ENCODE assay signal across 17 cellular contexts in genomic region chr10:11297136-11297535, GRCh38.
DNase-seq lines count a peak whose midpoint lies in the region; ATAC-seq and TF ChIP-seq lines count a peak whose summit lies in the region.
"Had no signal": no experiment of that assay in that cellular context is flagged by ENCODE, and none has a peak within 500 bp of the region (broad histone marks: within the 10 kb centered on the region; RNA-seq: fewer than 3 reads in every experiment).

No MANE protein-coding gene starts in this region.

- H3K9me3 Mint-ChIP-seq in stimulated activated naive CD8-positive, alpha-beta T cell treated with anti-CD3 and anti-CD28 coated beads, Interleukin-15, Interleukin-2, amounts not matched to agents 100 ng/mL and 50 ng/mL, for 24 hours: no peaks in the 10 kb centered on the region
- no peaks in the 10 kb centered on the region for H3K9me3 Mint-ChIP-seq in activated T-helper 1 cell treated with anti-CD3 and anti-CD28 coated beads, Interleukin-12 subunit alpha, Interleukin-12 subunit beta, Interleukin-2, Interleukin-4 antibody, amounts not matched to agents 30 ng/mL and 10 ng/mL and 1 ng/mL, durations not matched to agents 14 hours and 24 hours and 36 hours
- H3K9me3 Mint-ChIP-seq in naive B cell: peaks cover 0 to 1% (median 0%) of the 10 kb centered on the region in 7 donors
- H3K9me3 Mint-ChIP-seq: WTC11 had no signal

- intact Hi-C loops in activated T-helper 1 cell treated with anti-CD3 and anti-CD28 coated beads, Interleukin-12 subunit alpha, Interleukin-12 subunit beta, Interleukin-2, Interleukin-4 antibody, amounts not matched to agents 30 ng/mL and 10 ng/mL and 1 ng/mL, durations not matched to agents 14 hours and 24 hours and 36 hours (cut with micrococcal nuclease): no loop called here
- intact Hi-C loops in sciatic nerve (cut with DNase I): no loop called here

- TF ChIP-seq CTCF in foreskin fibroblast (IDR thresholded peaks at IDR 0.05; ENCODE audit: low read depth, low read length): no peak

- H3K36me3 Mint-ChIP-seq in stimulated activated naive CD8-positive, alpha-beta T cell treated with anti-CD3 and anti-CD28 coated beads, Interleukin-15, Interleukin-2, amounts not matched to agents 100 ng/mL and 50 ng/mL, for 24 hours (ENCODE audit: low read depth): peaks cover 87% of the 10 kb centered on the region
- H3K36me3 Mint-ChIP-seq in activated T-helper 1 cell treated with anti-CD3 and anti-CD28 coated beads, Interleukin-12 subunit alpha, Interleukin-12 subunit beta, Interleukin-2, Interleukin-4 antibody, amounts not matched to agents 30 ng/mL and 10 ng/mL and 1 ng/mL, durations not matched to agents 14 hours and 24 hours and 36 hours (ENCODE audit: low read depth): peaks cover 68% of the 10 kb centered on the region
- H3K36me3 Mint-ChIP-seq in naive B cell: peaks cover 41 to 47% of the 10 kb centered on the region in 2 donors
- H3K36me3 Mint-ChIP-seq: WTC11 had no signal

- H3K4me3 Mint-ChIP-seq in stimulated activated naive CD8-positive, alpha-beta T cell treated with anti-CD3 and anti-CD28 coated beads, Interleukin-15, Interleukin-2, amounts not matched to agents 100 ng/mL and 50 ng/mL, for 24 hours: no peak overlapping the region
- no peak overlapping the region for H3K4me3 Mint-ChIP-seq in activated T-helper 1 cell treated with anti-CD3 and anti-CD28 coated beads, Interleukin-12 subunit alpha, Interleukin-12 subunit beta, Interleukin-2, Interleukin-4 antibody, amounts not matched to agents 30 ng/mL and 10 ng/mL and 1 ng/mL, durations not matched to agents 14 hours and 24 hours and 36 hours
- H3K4me3 Mint-ChIP-seq in naive B cell: peak overlapping the region in 1 of 8 donors; percentile 1
- H3K4me3 Mint-ChIP-seq: mesothelial cell of epicardium, WTC11 had no signal

- DNase-seq in stimulated activated naive CD8-positive, alpha-beta T cell treated with anti-CD3 and anti-CD28 coated beads, Interleukin-15, Interleukin-2, amounts not matched to agents 100 U/mL and 50 U/mL, for 24 hours: no peak
- no peak for DNase-seq in activated T-helper 1 cell treated with anti-CD3 and anti-CD28 coated beads, Interleukin-12 subunit alpha, Interleukin-12 subunit beta, Interleukin-2, Interleukin-4 antibody, amounts not matched to agents 30 ng/mL and 10 ng/mL and 1 ng/mL, durations not matched to agents 14 hours and 24 hours and 36 hours (ENCODE audit: low spot score)
- DNase-seq in naive B cell: no peak
- no peak for DNase-seq in sciatic nerve (ENCODE audit: low spot score)
- no peak for DNase-seq in iPS-NIHi11 (ENCODE audit: low spot score)
- DNase-seq in foreskin fibroblast: no peak
- DNase-seq: Caco-2, EL, KG1, left colon, NCI-H187 treated with DMSO at 0.1 percent for 48 hours, NCI-H345, PC-3, tibial artery had no signal

- H3K4me1 Mint-ChIP-seq in stimulated activated naive CD8-positive, alpha-beta T cell treated with anti-CD3 and anti-CD28 coated beads, Interleukin-15, Interleukin-2, amounts not matched to agents 100 ng/mL and 50 ng/mL, for 24 hours (ENCODE audit: low read depth): peaks cover 27% of the 10 kb centered on the region
- peaks cover 9% of the 10 kb centered on the region for H3K4me1 Mint-ChIP-seq in activated T-helper 1 cell treated with anti-CD3 and anti-CD28 coated beads, Interleukin-12 subunit alpha, Interleukin-12 subunit beta, Interleukin-2, Interleukin-4 antibody, amounts not matched to agents 30 ng/mL and 10 ng/mL and 1 ng/mL, durations not matched to agents 14 hours and 24 hours and 36 hours (ENCODE audit: low read depth)
- H3K4me1 Mint-ChIP-seq in naive B cell: peaks cover 5 to 22% (median 20%) of the 10 kb centered on the region in 3 donors

- H3K27me3 Mint-ChIP-seq in stimulated activated naive CD8-positive, alpha-beta T cell treated with anti-CD3 and anti-CD28 coated beads, Interleukin-15, Interleukin-2, amounts not matched to agents 100 ng/mL and 50 ng/mL, for 24 hours: no peaks in the 10 kb centered on the region
- H3K27me3 Mint-ChIP-seq in activated T-helper 1 cell treated with anti-CD3 and anti-CD28 coated beads, Interleukin-12 subunit alpha, Interleukin-12 subunit beta, Interleukin-2, Interleukin-4 antibody, amounts not matched to agents 30 ng/mL and 10 ng/mL and 1 ng/mL, durations not matched to agents 14 hours and 24 hours and 36 hours (ENCODE audit: insufficient read depth): no peaks in the 10 kb centered on the region
- no peaks in the 10 kb centered on the region for H3K27me3 Mint-ChIP-seq in naive B cell

- no peak overlapping the region for H3K4me3 ChIP-seq in foreskin fibroblast (ENCODE audit: low read depth in 1 of 2, low read length in 2 of 2)
- H3K4me3 ChIP-seq: tibial artery had no signal

- ATAC-seq in stimulated activated naive CD8-positive, alpha-beta T cell treated with anti-CD3 and anti-CD28 coated beads, Interleukin-15, Interleukin-2, amounts not matched to agents 100 U/mL and 50 U/mL, for 24 hours: no peak
- ATAC-seq in naive B cell (ENCODE audit: low read depth in 2 of 2) (no peak), sciatic nerve (no peak)
- ATAC-seq: left colon, PC-3, WTC11 had no signal

- peak overlapping the region; percentile 49 for H3K27ac Mint-ChIP-seq in stimulated activated naive CD8-positive, alpha-beta T cell treated with anti-CD3 and anti-CD28 coated beads, Interleukin-15, Interleukin-2, amounts not matched to agents 100 ng/mL and 50 ng/mL, for 24 hours
- peak overlapping the region; percentile 67 for H3K27ac Mint-ChIP-seq in activated T-helper 1 cell treated with anti-CD3 and anti-CD28 coated beads, Interleukin-12 subunit alpha, Interleukin-12 subunit beta, Interleukin-2, Interleukin-4 antibody, amounts not matched to agents 30 ng/mL and 10 ng/mL and 1 ng/mL, durations not matched to agents 14 hours and 24 hours and 36 hours
- peak overlapping the region; percentile 70 to 89 (median 81) for H3K27ac Mint-ChIP-seq in naive B cell
- H3K27ac Mint-ChIP-seq: mesothelial cell of epicardium, WTC11 had no signal
